Comparison of ENCODE assay signal across 8 cellular contexts in the genomic region with DNA sequence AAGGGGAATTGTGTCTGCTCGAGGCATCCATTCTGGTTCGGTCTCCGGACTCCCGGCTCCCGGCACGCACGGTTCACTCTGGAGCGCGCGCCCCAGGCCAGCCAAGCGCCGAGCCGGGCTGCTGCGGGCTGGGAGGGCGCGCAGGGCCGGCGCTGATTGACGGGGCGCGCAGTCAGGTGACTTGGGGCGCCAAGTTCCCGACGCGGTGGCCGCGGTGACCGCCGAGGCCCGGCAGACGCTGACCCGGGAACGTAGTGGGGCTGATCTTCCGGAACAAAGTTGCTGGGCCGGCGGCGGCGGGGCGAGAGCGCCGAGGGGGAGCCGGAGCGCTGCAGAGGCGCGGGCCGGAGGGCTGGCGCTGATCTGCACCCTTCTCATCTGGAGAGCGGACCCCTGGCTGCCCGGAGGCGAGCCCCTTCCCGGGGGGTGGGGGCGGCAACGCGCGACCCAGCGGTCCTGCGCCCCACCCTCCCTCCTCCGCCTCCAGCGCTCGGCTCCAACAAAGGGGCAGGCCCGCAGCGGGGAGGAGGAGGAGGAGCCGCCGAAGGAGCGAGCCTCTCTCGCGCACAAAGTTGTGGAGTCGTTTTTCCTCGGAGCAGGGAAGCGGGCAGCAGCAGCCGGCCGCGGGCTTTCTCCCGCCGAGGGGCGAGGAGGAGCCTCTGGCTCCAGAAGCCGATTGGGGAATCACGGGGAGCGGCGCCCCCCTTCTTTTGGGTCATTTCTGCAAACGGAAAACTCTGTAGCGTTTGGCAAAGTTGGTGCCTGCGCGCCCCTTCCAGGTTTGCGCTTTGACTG. TPM values are rescaled to one million over a fixed set of nuclear protein-coding genes. Genes with fewer than 3 reads are reported as not detected.
DNase-seq lines count a peak whose midpoint lies in the region; ATAC-seq and TF ChIP-seq lines count a peak whose summit lies in the region.

A gene (plus strand): TSS at position 583 of the 795 bp plus-strand sequence. CDS start 6,494 bp downstream, outside the sequence.

- H3K4me3 Mint-ChIP-seq in Caco-2 (ENCODE audit: unreplicated experiment), result peak within 1 kb of the TSS; percentile 81
- peak within 1 kb of the TSS; percentile 94 for H3K4me3 Mint-ChIP-seq in T-helper 17 cell

- TF ChIP-seq CTCF in Caco-2 (IDR thresholded peaks at IDR 0.05; ENCODE audit: insufficient read depth in 1 of 2, low read depth in 1 of 2, low read length in 1 of 2, severe bottlenecking in 1 of 2, unreplicated experiment in 1 of 2), result no peak

- H3K4me1 ChIP-seq in Caco-2 (peaks cover 7% of the 10 kb centered on the region; the same call in 1 of the 2 replicates), HUES48 (ENCODE audit: control insufficient read depth, insufficient read depth, low read length) (peaks cover 26% of the 10 kb centered on the region), right cardiac atrium (ENCODE audit: control insufficient read depth, insufficient read depth, low read length) (no peaks in the 10 kb centered on the region)

- ATAC-seq in GM21367 (IDR thresholded peaks at IDR 0.05; ENCODE audit: unreplicated experiment), result peak; percentile 49
- peak; percentile 65 for ATAC-seq in T-helper 17 cell
- peak; percentile 86 to 87 for ATAC-seq in right cardiac atrium

- intact Hi-C loops in Caco-2 (cut with micrococcal nuclease; ENCODE audit: unreplicated experiment), result loop anchor here (1.0 to 10.0 kb wide), 7 partner anchors 21 to 200 kb away; a partner anchor contains a TSS
- intact Hi-C loops in right cardiac atrium (cut with DNase I), result loop anchor here in 2 of 4 donors (5.0 to 10.0 kb wide), 3 partner anchors 68 to 190 kb away; no protein-coding TSS in a partner anchor

- WGBS in right cardiac atrium, result under 1% methylated on average over 85 of the region's 85 CpGs

- CTCF ChIA-PET in Caco-2 (lab: Charles Lee), result interaction anchor here (0.8 to 1.1 kb wide), 2 partner anchors 20 to 197 kb away, joined by 3 read pairs; no protein-coding TSS in a partner anchor

- H3K4me1 Mint-ChIP-seq in Caco-2 (ENCODE audit: low read depth, unreplicated experiment) (peaks cover 21% of the 10 kb centered on the region), T-helper 17 cell (peaks cover 21% of the 10 kb centered on the region)

- H3K4me3 ChIP-seq in Caco-2 (ENCODE audit: low read depth, low read length) (peak within 1 kb of the TSS; percentile 71), HUES48 (ENCODE audit: low read depth, low read length) (peak within 1 kb of the TSS; percentile 86), right cardiac atrium (ENCODE audit: low read length) (peak within 1 kb of the TSS; percentile 97)

- peak within 1 kb of the TSS; percentile 95 for H3K27ac Mint-ChIP-seq in Caco-2 (ENCODE audit: unreplicated experiment)
- H3K27ac Mint-ChIP-seq in T-helper 17 cell, result peak within 1 kb of the TSS; percentile 63

- no TSS peak for BruUV-seq in Caco-2 (replicated peaks; lab: Mats Ljungman, UMichigan)

- peaks cover 15% of the 10 kb centered on the region for H3K9me3 Mint-ChIP-seq in Caco-2 (ENCODE audit: unreplicated experiment)

- POLR2A ChIA-PET in Caco-2 (lab: Charles Lee), result no interaction called here

- H3K9me3 ChIP-seq in Caco-2 (no peaks in the 10 kb centered on the region), HUES48 (ENCODE audit: control insufficient read depth, insufficient read depth, low read length) (no peaks in the 10 kb centered on the region), T-helper 17 cell (ENCODE audit: control insufficient read depth, low read length, poor library complexity, severe bottlenecking) (no peaks in the 10 kb centered on the region), right cardiac atrium (ENCODE audit: control insufficient read depth, low read length) (no peaks in the 10 kb centered on the region)

- no peaks in the 10 kb centered on the region for H3K36me3 ChIP-seq in Caco-2 (ENCODE audit: control insufficient read depth, insufficient read depth, low read length)
- H3K36me3 ChIP-seq in HUES48 (ENCODE audit: control insufficient read depth, insufficient read depth, low read length), result no peaks in the 10 kb centered on the region

- H3K27me3 Mint-ChIP-seq in Caco-2 (ENCODE audit: insufficient read depth, unreplicated experiment), result no peaks in the 10 kb centered on the region
- H3K27me3 Mint-ChIP-seq in T-helper 17 cell, result peaks cover 15% of the 10 kb centered on the region

- peaks cover 47% of the 10 kb centered on the region for H3K36me3 Mint-ChIP-seq in Caco-2 (ENCODE audit: insufficient read depth, unreplicated experiment)
- no peaks in the 10 kb centered on the region for H3K36me3 Mint-ChIP-seq in T-helper 17 cell (ENCODE audit: low read depth)

- H3K9ac ChIP-seq in HUES48 (ENCODE audit: low read depth, low read length), result peak within 1 kb of the TSS; percentile 85

- H3K27ac ChIP-seq in HUES48 (ENCODE audit: low read depth, low read length) (peak within 1 kb of the TSS; percentile 94), right cardiac atrium (ENCODE audit: low read length) (peak within 1 kb of the TSS; percentile 99)

- peak; percentile 87 for DNase-seq in Caco-2
- DNase-seq in T-helper 17 cell, result peak in 2 of 3 donors; percentile 13 to 31
- peak; percentile 93 for DNase-seq in astrocyte of the hippocampus (ENCODE audit: low read depth, low spot score)
- peak; percentile 87 to 94 (median 94) for DNase-seq in right cardiac atrium
- DNase-seq in pulmonary artery endothelial cell (ENCODE audit: low read depth, low spot score), result no peak
- no peak for DNase-seq in NCI-H526 treated with DMSO at 0.1 percent for 48 hours (lab: John Stamatoyannopoulos, UW)

- H3K27me3 ChIP-seq in Caco-2 (replicated peaks; ENCODE audit: control insufficient read depth, insufficient read depth, low read length) (no peaks in the 10 kb centered on the region), HUES48 (ENCODE audit: control insufficient read depth, insufficient read depth, low read length) (peaks cover 19% of the 10 kb centered on the region), right cardiac atrium (ENCODE audit: control insufficient read depth, insufficient read depth) (no peaks in the 10 kb centered on the region)

RNA-seq across cellular contexts. Expression of the gene that starts here (rescaled TPM):
- total RNA-seq in Caco-2 (2022), result 216 and 233 TPM in 2 replicates
- 100 to 1,000 TPM; 207 to 232 TPM for total RNA-seq in T-helper 17 cell
- total RNA-seq in right cardiac atrium, result 10 to 100 TPM; 55.5 to 70.5 (median 68.5) TPM
- 11.5 TPM for polyA plus RNA-seq in right cardiac atrium
- 229 and 250 TPM in 2 replicates for total RNA-seq in pulmonary artery endothelial cell

Comparison
In these comparisons a context has a peak if more than half of its experiments do, and no peak if none do; other contexts are left out.
1. DNase-seq: peak in Caco-2 (2 of 2), T-helper 17 cell (2 of 3), astrocyte of the hippocampus (single experiment) and right cardiac atrium (3 of 3); none in pulmonary artery endothelial cell (single experiment) and NCI-H526 treated with DMSO at 0.1 percent for 48 hours (single experiment).
2. Peak in every context shown above with its lines, with median percentiles within 50 percentile points of each other: H3K4me3 ChIP-seq and ATAC-seq.